ENCODE assay signal across 1 cellular context in the genomic region with DNA sequence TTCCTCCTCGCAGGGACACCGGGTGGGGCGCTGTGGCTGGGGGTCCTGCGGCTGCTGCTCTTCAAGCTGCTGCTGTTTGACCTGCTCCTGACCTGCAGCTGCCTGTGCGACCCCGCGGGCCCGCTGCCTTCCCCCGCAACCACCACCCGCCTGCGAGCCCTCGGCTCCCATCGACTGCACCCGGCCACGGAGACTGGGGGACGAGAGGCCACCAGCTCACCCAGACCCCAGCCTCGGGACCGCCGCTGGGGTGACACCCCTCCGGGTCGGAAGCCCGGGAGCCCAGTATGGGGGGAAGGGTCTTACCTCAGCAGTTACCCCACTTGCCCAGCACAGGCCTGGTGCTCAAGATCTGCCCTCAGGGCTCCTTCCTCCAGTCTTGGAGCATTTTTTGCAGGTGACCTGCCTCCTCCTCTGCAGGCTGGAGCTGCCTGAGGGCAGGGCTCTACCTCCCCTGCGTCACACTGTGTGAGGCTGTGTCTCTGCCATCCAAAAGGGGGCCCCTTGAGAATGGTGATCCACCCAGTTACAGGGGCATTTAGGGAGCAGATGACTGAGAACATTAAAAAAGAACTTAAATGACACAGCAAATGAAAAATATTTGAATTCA.
TF ChIP-seq lines count a peak whose summit lies in the region.

No MANE protein-coding gene starts in this region.

TF ChIP-seq in IMR-90, 13 proteins besides CTCF, POLR2A, EP300 and RAD21:
- no peak for TF ChIP-seq RCOR1 (IDR thresholded peaks at IDR 0.05; ENCODE audit: insufficient replicate concordance, low read length)
- TF ChIP-seq, protein P1, sequence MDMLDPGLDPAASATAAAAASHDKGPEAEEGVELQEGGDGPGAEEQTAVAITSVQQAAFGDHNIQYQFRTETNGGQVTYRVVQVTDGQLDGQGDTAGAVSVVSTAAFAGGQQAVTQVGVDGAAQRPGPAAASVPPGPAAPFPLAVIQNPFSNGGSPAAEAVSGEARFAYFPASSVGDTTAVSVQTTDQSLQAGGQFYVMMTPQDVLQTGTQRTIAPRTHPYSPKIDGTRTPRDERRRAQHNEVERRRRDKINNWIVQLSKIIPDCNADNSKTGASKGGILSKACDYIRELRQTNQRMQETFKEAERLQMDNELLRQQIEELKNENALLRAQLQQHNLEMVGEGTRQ (IDR thresholded peaks at IDR 0.05; ENCODE audit: low read depth, low read length) = no peak
- TF ChIP-seq, protein P2, sequence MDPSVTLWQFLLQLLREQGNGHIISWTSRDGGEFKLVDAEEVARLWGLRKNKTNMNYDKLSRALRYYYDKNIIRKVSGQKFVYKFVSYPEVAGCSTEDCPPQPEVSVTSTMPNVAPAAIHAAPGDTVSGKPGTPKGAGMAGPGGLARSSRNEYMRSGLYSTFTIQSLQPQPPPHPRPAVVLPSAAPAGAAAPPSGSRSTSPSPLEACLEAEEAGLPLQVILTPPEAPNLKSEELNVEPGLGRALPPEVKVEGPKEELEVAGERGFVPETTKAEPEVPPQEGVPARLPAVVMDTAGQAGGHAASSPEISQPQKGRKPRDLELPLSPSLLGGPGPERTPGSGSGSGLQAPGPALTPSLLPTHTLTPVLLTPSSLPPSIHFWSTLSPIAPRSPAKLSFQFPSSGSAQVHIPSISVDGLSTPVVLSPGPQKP (IDR thresholded peaks at IDR 0.05; ENCODE audit: borderline replicate concordance, low read depth, low read length) = no peak
- TF ChIP-seq CEBPB (IDR thresholded peaks at IDR 0.05; ENCODE audit: low read depth, low read length) = no peak
- TF ChIP-seq RFX5 (IDR thresholded peaks at IDR 0.05; ENCODE audit: low read depth, low read length) = no peak
- no peak for TF ChIP-seq MXI1 (IDR thresholded peaks at IDR 0.05; ENCODE audit: borderline replicate concordance, low read depth, low read length)
- no peak for TF ChIP-seq BHLHE40 (IDR thresholded peaks at IDR 0.05; ENCODE audit: low read depth, low read length)
- TF ChIP-seq MAZ (IDR thresholded peaks at IDR 0.05; ENCODE audit: borderline replicate concordance, low read depth, low read length) = no peak
- TF ChIP-seq FOS (IDR thresholded peaks at IDR 0.05; ENCODE audit: low read depth, low read length) = no peak
- TF ChIP-seq NFE2L2 (IDR thresholded peaks at IDR 0.05; ENCODE audit: low read depth, low read length) = no peak
- TF ChIP-seq MAFK (IDR thresholded peaks at IDR 0.05; ENCODE audit: low read depth, low read length) = no peak
- no peak for TF ChIP-seq CHD1 (IDR thresholded peaks at IDR 0.05; ENCODE audit: low read depth, low read length)
- TF ChIP-seq SMC3 (IDR thresholded peaks at IDR 0.05; ENCODE audit: low read depth, low read length) = no peak
